ENCODE assay signal across 1 cellular context in the genomic region with DNA sequence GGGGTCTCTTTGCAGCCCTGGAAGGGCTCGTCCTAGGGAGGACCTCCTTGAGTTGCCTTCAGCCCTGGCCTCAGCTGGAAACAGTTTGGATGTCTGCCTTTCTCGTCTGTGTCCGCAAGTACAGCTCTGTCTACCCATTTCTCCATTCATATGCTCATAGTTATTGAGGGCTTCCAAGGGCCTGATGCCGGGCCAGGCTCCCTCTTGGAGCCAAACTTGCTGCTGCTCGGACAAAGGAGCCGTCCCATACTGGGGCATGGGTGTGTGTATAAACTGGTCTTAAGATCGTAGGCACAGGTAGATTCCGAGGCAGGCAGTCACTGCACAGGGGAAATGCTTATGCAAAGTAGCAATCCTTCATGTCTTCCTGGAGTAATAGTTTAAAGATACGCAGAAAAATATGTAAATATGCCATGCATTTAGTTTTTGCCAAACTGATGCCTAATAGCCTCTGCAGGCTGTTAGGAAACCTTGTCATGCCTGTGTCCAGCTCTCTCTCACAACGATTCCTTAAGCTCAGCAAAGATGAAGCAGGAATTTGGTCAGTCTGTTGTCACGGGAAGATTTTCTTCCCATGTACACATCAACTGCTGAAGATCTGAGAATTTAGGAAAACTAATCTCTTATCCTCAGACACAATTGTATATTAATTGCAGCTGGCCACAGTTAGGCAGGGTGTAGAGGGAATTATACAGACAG.
TF ChIP-seq lines count a peak whose summit lies in the region.

No MANE protein-coding gene starts in this region.

TF ChIP-seq in SK-N-SH treated with all-trans-retinoic acid at 6 μM for 48 hours, 23 proteins besides CTCF, POLR2A, EP300 and RAD21 (continued from another document):
- TF ChIP-seq, protein P1, sequence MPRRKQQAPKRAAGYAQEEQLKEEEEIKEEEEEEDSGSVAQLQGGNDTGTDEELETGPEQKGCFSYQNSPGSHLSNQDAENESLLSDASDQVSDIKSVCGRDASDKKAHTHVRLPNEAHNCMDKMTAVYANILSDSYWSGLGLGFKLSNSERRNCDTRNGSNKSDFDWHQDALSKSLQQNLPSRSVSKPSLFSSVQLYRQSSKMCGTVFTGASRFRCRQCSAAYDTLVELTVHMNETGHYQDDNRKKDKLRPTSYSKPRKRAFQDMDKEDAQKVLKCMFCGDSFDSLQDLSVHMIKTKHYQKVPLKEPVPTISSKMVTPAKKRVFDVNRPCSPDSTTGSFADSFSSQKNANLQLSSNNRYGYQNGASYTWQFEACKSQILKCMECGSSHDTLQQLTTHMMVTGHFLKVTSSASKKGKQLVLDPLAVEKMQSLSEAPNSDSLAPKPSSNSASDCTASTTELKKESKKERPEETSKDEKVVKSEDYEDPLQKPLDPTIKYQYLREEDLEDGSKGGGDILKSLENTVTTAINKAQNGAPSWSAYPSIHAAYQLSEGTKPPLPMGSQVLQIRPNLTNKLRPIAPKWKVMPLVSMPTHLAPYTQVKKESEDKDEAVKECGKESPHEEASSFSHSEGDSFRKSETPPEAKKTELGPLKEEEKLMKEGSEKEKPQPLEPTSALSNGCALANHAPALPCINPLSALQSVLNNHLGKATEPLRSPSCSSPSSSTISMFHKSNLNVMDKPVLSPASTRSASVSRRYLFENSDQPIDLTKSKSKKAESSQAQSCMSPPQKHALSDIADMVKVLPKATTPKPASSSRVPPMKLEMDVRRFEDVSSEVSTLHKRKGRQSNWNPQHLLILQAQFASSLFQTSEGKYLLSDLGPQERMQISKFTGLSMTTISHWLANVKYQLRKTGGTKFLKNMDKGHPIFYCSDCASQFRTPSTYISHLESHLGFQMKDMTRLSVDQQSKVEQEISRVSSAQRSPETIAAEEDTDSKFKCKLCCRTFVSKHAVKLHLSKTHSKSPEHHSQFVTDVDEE (CRISPR knock-in tag; IDR thresholded peaks at IDR 0.05), result no peak
- TF ChIP-seq SNAI2 (CRISPR knock-in tag; IDR thresholded peaks at IDR 0.05) (no peak), ARNTL (CRISPR knock-in tag; IDR thresholded peaks at IDR 0.05; ENCODE audit: borderline replicate concordance, low read depth) (no peak), GLIS3 (CRISPR knock-in tag; IDR thresholded peaks at IDR 0.05) (no peak), OSR1 (CRISPR knock-in tag; IDR thresholded peaks at IDR 0.05) (no peak)
- TF ChIP-seq, protein P2, sequence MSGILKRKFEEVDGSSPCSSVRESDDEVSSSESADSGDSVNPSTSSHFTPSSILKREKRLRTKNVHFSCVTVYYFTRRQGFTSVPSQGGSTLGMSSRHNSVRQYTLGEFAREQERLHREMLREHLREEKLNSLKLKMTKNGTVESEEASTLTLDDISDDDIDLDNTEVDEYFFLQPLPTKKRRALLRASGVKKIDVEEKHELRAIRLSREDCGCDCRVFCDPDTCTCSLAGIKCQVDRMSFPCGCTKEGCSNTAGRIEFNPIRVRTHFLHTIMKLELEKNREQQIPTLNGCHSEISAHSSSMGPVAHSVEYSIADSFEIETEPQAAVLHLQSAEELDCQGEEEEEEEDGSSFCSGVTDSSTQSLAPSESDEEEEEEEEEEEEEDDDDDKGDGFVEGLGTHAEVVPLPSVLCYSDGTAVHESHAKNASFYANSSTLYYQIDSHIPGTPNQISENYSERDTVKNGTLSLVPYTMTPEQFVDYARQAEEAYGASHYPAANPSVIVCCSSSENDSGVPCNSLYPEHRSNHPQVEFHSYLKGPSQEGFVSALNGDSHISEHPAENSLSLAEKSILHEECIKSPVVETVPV (CRISPR knock-in tag; IDR thresholded peaks at IDR 0.05), result no peak
